11 cellular contexts compared by ENCODE assay signal in the genomic region with DNA sequence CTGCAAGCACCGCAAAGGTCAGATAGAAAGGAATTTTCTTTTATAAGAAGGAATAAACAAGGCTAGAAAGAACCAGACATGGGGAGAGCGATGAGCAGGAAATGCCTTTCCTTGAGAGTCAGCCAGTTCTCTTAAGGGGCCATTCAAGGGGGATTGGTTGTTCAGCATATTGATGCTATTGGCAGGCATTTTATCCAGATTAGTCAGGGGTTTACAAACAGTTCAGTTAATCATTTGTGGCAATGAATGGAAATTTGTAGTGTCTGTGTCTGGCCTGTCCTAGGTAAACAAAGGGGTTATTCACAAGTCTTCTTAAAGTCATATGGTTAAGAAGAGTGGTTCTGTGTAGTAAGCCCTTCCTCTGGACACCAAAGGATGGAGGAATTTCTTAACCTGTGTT.
DNase-seq lines count a peak whose midpoint lies in the region; ATAC-seq and TF ChIP-seq lines count a peak whose summit lies in the region.
"Had no signal": no experiment of that assay in that cellular context is flagged by ENCODE, and none has a peak within 500 bp of the region (broad histone marks: within the 10 kb centered on the region; RNA-seq: fewer than 3 reads in every experiment).

No MANE protein-coding gene starts in this region.

- 10% methylated on average over 2 of the region's 2 CpGs; no CpG with 5 or more reads in 1 of the 2 experiments for WGBS in GM23248 (ENCODE audit: low coverage in 1 of 2, low lambda C conversion rate in 2 of 2, missing lambda C conversion rate in 2 of 2), 2 experiments

- H3K9me3 Mint-ChIP-seq in GM23338 = no peaks in the 10 kb centered on the region

- H3K9me3 ChIP-seq in GM23248 (ENCODE audit: low read depth) = no peaks in the 10 kb centered on the region
- H3K9me3 ChIP-seq: uterus had no signal

- no peaks in the 10 kb centered on the region for H4K20me1 ChIP-seq in GM23248 (ENCODE audit: insufficient read depth)
- no peaks in the 10 kb centered on the region for H4K20me1 ChIP-seq in GM23338 (replicated peaks; ENCODE audit: insufficient read depth)

- in situ Hi-C loops in GM23248 (cut with MboI) = no loop called here

- H3K4me2 ChIP-seq in GM23248 (ENCODE audit: unreplicated experiment) (no peak overlapping the region), GM23338 (no peak overlapping the region)

- no peaks in the 10 kb centered on the region for H3K79me2 ChIP-seq in GM23248 (ENCODE audit: insufficient read depth)
- H3K79me2 ChIP-seq in GM23338 (replicated peaks; ENCODE audit: insufficient read depth) = no peaks in the 10 kb centered on the region

- no peak for TF ChIP-seq CTCF in foreskin keratinocyte (conservative IDR thresholded peaks at IDR 0.05)
- TF ChIP-seq CTCF in GM23338 (conservative IDR thresholded peaks at IDR 0.05; ENCODE audit: low read depth in 2 of 2) = no peak

- H3K27ac Mint-ChIP-seq in GM23338 = no peak overlapping the region

- peak; percentile 94 for ATAC-seq in SK-N-SH treated with all-trans-retinoic acid at 6 μM for 48 hours
- peak; percentile 53 for ATAC-seq in foreskin keratinocyte
- no peak for ATAC-seq in GM23338

- H3K36me3 ChIP-seq in GM23248 (ENCODE audit: low read depth) = no peaks in the 10 kb centered on the region
- no peaks in the 10 kb centered on the region for H3K36me3 ChIP-seq in GM23338 (ENCODE audit: insufficient read depth)
- H3K36me3 ChIP-seq: uterus had no signal

- H3K27me3 ChIP-seq in GM23248 (replicated peaks; ENCODE audit: insufficient read depth) (no peaks in the 10 kb centered on the region), foreskin keratinocyte (no peaks in the 10 kb centered on the region), GM23338 (ENCODE audit: insufficient read depth) (no peaks in the 10 kb centered on the region)
- H3K27me3 ChIP-seq: uterus had no signal

- H3K9me2 ChIP-seq in GM23248 (ENCODE audit: insufficient read depth) = no peaks in the 10 kb centered on the region
- H3K9me2 ChIP-seq in GM23338 (ENCODE audit: insufficient read depth) = no peaks in the 10 kb centered on the region

- H3K4me1 ChIP-seq in GM23248 (ENCODE audit: insufficient read depth) = peaks cover 5% of the 10 kb centered on the region; the same call in 1 of the 2 replicates
- H3K4me1 ChIP-seq in foreskin keratinocyte = peaks cover 12% of the 10 kb centered on the region
- H3K4me1 ChIP-seq in GM23338 (ENCODE audit: insufficient read depth) = peaks cover 5% of the 10 kb centered on the region; the same call in 1 of the 2 replicates
- H3K4me1 ChIP-seq: uterus had no signal

- peaks cover 7% of the 10 kb centered on the region; the same call in 2 of the 3 replicates for H3K4me1 Mint-ChIP-seq in GM23338

- no peak overlapping the region for H3K4me3 Mint-ChIP-seq in GM23338

- no peaks in the 10 kb centered on the region for H3K36me3 Mint-ChIP-seq in GM23338 (ENCODE audit: low read depth)

- H3K27me3 Mint-ChIP-seq in GM23338 (ENCODE audit: insufficient read depth, low read depth, poor library complexity) = no peaks in the 10 kb centered on the region

- no peaks in the 10 kb centered on the region for H3F3A ChIP-seq in GM23248 (ENCODE audit: insufficient read depth)
- no peaks in the 10 kb centered on the region for H3F3A ChIP-seq in GM23338 (replicated peaks; ENCODE audit: low read depth)

- DNase-seq in GM23248 (peak; percentile 41), foreskin keratinocyte (peak; percentile 81), stromal cell of bone marrow (ENCODE audit: low read depth) (peak; percentile 33), iPS-NIHi11 (ENCODE audit: low spot score) (no peak), Kasumi-1 (lab: John Stamatoyannopoulos, UW) (no peak), GM23338 (ENCODE audit: low spot score) (no peak)
- DNase-seq: DND-41, head of caudate nucleus, KG1, uterus had no signal

- H3K27ac ChIP-seq in GM23248 = no peak overlapping the region
- peak overlapping the region; percentile 50 for H3K27ac ChIP-seq in foreskin keratinocyte
- H3K27ac ChIP-seq in GM23338 (ENCODE audit: low read depth) = no peak overlapping the region
- H3K27ac ChIP-seq: uterus had no signal

- no peak overlapping the region for H3K4me3 ChIP-seq in GM23248
- no peak overlapping the region for H3K4me3 ChIP-seq in GM23338
- H3K4me3 ChIP-seq: uterus had no signal

- H2AFZ ChIP-seq in GM23248 (no peak overlapping the region), GM23338 (no peak overlapping the region)

- H3K9ac ChIP-seq in GM23248 = no peak overlapping the region

TF ChIP-seq in SK-N-SH treated with all-trans-retinoic acid at 6 μM for 48 hours, 23 proteins besides CTCF, POLR2A, EP300 and RAD21 (continues in another document):
- no peak for TF ChIP-seq ZFP30 (CRISPR knock-in tag; IDR thresholded peaks at IDR 0.05)
- no peak for TF ChIP-seq PPARA (CRISPR knock-in tag; IDR thresholded peaks at IDR 0.05; ENCODE audit: borderline replicate concordance)
- no peak for TF ChIP-seq ZNF8 (CRISPR knock-in tag; IDR thresholded peaks at IDR 0.05)
- no peak for TF ChIP-seq ZNF565 (CRISPR knock-in tag; conservative IDR thresholded peaks at IDR 0.05; ENCODE audit: low read depth)
- no peak for TF ChIP-seq ZFP3 (CRISPR knock-in tag; IDR thresholded peaks at IDR 0.05)
- TF ChIP-seq, protein P1, sequence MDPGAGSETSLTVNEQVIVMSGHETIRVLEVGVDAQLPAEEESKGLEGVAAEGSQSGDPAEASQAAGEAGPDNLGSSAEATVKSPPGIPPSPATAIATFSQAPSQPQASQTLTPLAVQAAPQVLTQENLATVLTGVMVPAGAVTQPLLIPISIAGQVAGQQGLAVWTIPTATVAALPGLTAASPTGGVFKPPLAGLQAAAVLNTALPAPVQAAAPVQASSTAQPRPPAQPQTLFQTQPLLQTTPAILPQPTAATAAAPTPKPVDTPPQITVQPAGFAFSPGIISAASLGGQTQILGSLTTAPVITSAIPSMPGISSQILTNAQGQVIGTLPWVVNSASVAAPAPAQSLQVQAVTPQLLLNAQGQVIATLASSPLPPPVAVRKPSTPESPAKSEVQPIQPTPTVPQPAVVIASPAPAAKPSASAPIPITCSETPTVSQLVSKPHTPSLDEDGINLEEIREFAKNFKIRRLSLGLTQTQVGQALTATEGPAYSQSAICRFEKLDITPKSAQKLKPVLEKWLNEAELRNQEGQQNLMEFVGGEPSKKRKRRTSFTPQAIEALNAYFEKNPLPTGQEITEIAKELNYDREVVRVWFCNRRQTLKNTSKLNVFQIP (CRISPR knock-in tag; IDR thresholded peaks at IDR 0.05; ENCODE audit: borderline replicate concordance, low read depth) = no peak
- TF ChIP-seq ZC3H10 (CRISPR knock-in tag; IDR thresholded peaks at IDR 0.05) = no peak
- no peak for TF ChIP-seq ESRRG (CRISPR knock-in tag; IDR thresholded peaks at IDR 0.05)
- no peak for TF ChIP-seq TOX (CRISPR knock-in tag; IDR thresholded peaks at IDR 0.05; ENCODE audit: borderline replicate concordance)
- no peak for TF ChIP-seq RARB (CRISPR knock-in tag; IDR thresholded peaks at IDR 0.05)

TF ChIP-seq in GM23338, 12 proteins besides CTCF, POLR2A, EP300 and RAD21 (continues in another document):
- no peak for TF ChIP-seq ZNF331 (CRISPR knock-in tag; IDR thresholded peaks at IDR 0.05; ENCODE audit: low read depth)
- no peak for TF ChIP-seq EZH2 (IDR thresholded peaks at IDR 0.05; ENCODE audit: low read depth, unreplicated experiment)
- TF ChIP-seq, protein P2, sequence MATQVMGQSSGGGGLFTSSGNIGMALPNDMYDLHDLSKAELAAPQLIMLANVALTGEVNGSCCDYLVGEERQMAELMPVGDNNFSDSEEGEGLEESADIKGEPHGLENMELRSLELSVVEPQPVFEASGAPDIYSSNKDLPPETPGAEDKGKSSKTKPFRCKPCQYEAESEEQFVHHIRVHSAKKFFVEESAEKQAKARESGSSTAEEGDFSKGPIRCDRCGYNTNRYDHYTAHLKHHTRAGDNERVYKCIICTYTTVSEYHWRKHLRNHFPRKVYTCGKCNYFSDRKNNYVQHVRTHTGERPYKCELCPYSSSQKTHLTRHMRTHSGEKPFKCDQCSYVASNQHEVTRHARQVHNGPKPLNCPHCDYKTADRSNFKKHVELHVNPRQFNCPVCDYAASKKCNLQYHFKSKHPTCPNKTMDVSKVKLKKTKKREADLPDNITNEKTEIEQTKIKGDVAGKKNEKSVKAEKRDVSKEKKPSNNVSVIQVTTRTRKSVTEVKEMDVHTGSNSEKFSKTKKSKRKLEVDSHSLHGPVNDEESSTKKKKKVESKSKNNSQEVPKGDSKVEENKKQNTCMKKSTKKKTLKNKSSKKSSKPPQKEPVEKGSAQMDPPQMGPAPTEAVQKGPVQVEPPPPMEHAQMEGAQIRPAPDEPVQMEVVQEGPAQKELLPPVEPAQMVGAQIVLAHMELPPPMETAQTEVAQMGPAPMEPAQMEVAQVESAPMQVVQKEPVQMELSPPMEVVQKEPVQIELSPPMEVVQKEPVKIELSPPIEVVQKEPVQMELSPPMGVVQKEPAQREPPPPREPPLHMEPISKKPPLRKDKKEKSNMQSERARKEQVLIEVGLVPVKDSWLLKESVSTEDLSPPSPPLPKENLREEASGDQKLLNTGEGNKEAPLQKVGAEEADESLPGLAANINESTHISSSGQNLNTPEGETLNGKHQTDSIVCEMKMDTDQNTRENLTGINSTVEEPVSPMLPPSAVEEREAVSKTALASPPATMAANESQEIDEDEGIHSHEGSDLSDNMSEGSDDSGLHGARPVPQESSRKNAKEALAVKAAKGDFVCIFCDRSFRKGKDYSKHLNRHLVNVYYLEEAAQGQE (IDR thresholded peaks at IDR 0.05; ENCODE audit: unreplicated experiment) = no peak
- no peak for TF ChIP-seq ZNF114 (CRISPR knock-in tag; IDR thresholded peaks at IDR 0.05)
- TF ChIP-seq EZH2phosphoT487 (IDR thresholded peaks at IDR 0.05; ENCODE audit: unreplicated experiment) = no peak

Comparison
In these comparisons a context has a peak if more than half of its experiments do, and no peak if none do; other contexts are left out.
1. DNase-seq: peak in GM23248 (single experiment), foreskin keratinocyte (2 of 2) and stromal cell of bone marrow (single experiment); none in iPS-NIHi11 (single experiment), Kasumi-1 (0 of 2) and GM23338 (single experiment).